Comparison of ENCODE assay signal across 28 cellular contexts in the genomic region with DNA sequence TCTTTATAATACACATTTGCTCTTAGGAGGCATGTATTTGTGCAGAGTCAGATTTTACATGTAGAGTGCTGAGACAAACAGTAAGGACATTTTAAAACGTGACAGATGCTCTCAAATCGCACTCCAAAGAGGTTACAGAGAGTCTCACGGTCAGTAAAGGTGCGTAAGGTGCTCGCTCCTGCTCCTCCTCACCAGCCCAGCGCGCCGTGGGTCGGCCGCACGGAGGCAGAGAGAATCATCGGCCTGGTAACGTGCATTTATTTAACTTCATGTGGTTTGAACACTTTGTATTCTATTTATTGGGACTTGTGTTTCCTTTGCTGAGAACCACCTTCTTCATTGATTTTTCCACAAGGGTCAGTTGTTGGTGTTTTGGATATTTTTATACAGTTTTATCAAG.
"Had no signal": no experiment of that assay in that cellular context is flagged by ENCODE, and none has a peak within 500 bp of the region (broad histone marks: within the 10 kb centered on the region; RNA-seq: fewer than 3 reads in every experiment).

No MANE protein-coding gene starts in this region.

- H3K4me1 Mint-ChIP-seq: activated CD4-positive, alpha-beta T cell treated with anti-CD3 and anti-CD28 coated beads, Interleukin-2, amount 10 ng/mL, durations not matched to agents 24 days and 14 days; activated naive CD4-positive, alpha-beta T cell treated with anti-CD3 and anti-CD28 coated beads, Interleukin-2, amount 10 ng/mL, durations not matched to agents 7 days and 5 days; activated naive CD8-positive, alpha-beta T cell treated with anti-CD3 and anti-CD28 coated beads, Interleukin-2, amount 50 U/mL, for 24 hours had no signal

- ATAC-seq: activated naive CD8-positive, alpha-beta T cell treated with anti-CD3 and anti-CD28 coated beads, Interleukin-2, amount 50 U/mL, for 24 hours; K562; PC-3 had no signal

- H3K27ac Mint-ChIP-seq: activated CD4-positive, alpha-beta T cell treated with anti-CD3 and anti-CD28 coated beads, Interleukin-2, amount 10 ng/mL, durations not matched to agents 24 days and 14 days; activated naive CD4-positive, alpha-beta T cell treated with anti-CD3 and anti-CD28 coated beads, Interleukin-2, amount 10 ng/mL, durations not matched to agents 7 days and 5 days; activated naive CD8-positive, alpha-beta T cell; activated naive CD8-positive, alpha-beta T cell treated with anti-CD3 and anti-CD28 coated beads, Interleukin-2, amount 50 U/mL, for 24 hours; activated T-cell treated with anti-CD3 and anti-CD28 coated beads, Interleukin-2, amount 50 U/mL, for 24 hours; activated T-helper 2 cell treated with anti-CD3 and anti-CD28 coated beads, Interferon-gamma antibody, Interleukin-2, Interleukin-4, amounts not matched to agents 10 μg/mL and 5 μg/mL and 100 μg/mL, durations not matched to agents 14 hours and 24 hours and 36 hours; T-helper 1 cell treated with Interleukin-12 subunit alpha and Interleukin-12 subunit beta and Interleukin-4 antibody, amounts not matched to agents 30 μg/mL and 1 μg/mL, for 36 hours; T-helper 2 cell treated with Interferon-gamma antibody and Interleukin-4, amounts not matched to agents 5 μg/mL and 100 μg/mL, for 36 hours had no signal

- H3K27me3 Mint-ChIP-seq: activated CD4-positive, alpha-beta T cell treated with anti-CD3 and anti-CD28 coated beads, Interleukin-2, amount 10 ng/mL, durations not matched to agents 24 days and 14 days had no signal

- H3K9me3 Mint-ChIP-seq: activated CD4-positive, alpha-beta T cell treated with anti-CD3 and anti-CD28 coated beads, Interleukin-2, amount 10 ng/mL, durations not matched to agents 24 days and 14 days; activated naive CD4-positive, alpha-beta T cell treated with anti-CD3 and anti-CD28 coated beads, Interleukin-2, amount 10 ng/mL, durations not matched to agents 7 days and 5 days; activated naive CD8-positive, alpha-beta T cell treated with anti-CD3 and anti-CD28 coated beads, Interleukin-2, amount 50 U/mL, for 24 hours; activated T-cell treated with anti-CD3 and anti-CD28 coated beads, Interleukin-2, amount 50 U/mL, for 24 hours; activated T-helper 2 cell treated with anti-CD3 and anti-CD28 coated beads, Interferon-gamma antibody, Interleukin-2, Interleukin-4, amounts not matched to agents 10 μg/mL and 5 μg/mL and 100 μg/mL, durations not matched to agents 14 hours and 24 hours and 36 hours; T-helper 1 cell treated with Interleukin-12 subunit alpha and Interleukin-12 subunit beta and Interleukin-4 antibody, amounts not matched to agents 30 μg/mL and 1 μg/mL, for 36 hours; T-helper 2 cell treated with Interferon-gamma antibody and Interleukin-4, amounts not matched to agents 5 μg/mL and 100 μg/mL, for 36 hours had no signal

- DNase-seq: activated CD4-positive, alpha-beta T cell treated with anti-CD3 and anti-CD28 coated beads, Interleukin-2, amount 10 ng/mL, durations not matched to agents 24 days and 14 days; activated CD4-positive, alpha-beta T cell treated with anti-CD3 and anti-CD28 coated beads, Interleukin-2, amount 50 U/mL, for 4 hours; activated naive CD4-positive, alpha-beta T cell treated with anti-CD3 and anti-CD28 coated beads, Interleukin-2, amount 10 ng/mL, durations not matched to agents 7 days and 5 days; activated naive CD8-positive, alpha-beta T cell treated with anti-CD3 and anti-CD28 coated beads, Interleukin-2, amount 50 U/mL, for 24 hours; activated T-cell treated with anti-CD3 and anti-CD28 coated beads, Interleukin-2, amount 50 U/mL, for 24 hours; anterior cingulate cortex; central memory CD4-positive, alpha-beta T cell; IMR-90; NCI-H1092 treated with DMSO at 0.1 percent for 48 hours; NCI-H1417; NCI-H146; NCI-H187; NCI-H2029 treated with DMSO at 0.1 percent for 48 hours; NCI-H2107; NCI-H226; NCI-H446 treated with DMSO at 0.1 percent for 48 hours; NCI-H69; NK-92 treated with Interleukin-12 subunit alpha and Interleukin-12 subunit beta, amount 100 ng/mL, for 24 hours; PC-3; Peyer's patch; RPMI8226; SK-N-SH had no signal

- H3K36me3 Mint-ChIP-seq: activated naive CD4-positive, alpha-beta T cell treated with anti-CD3 and anti-CD28 coated beads, Interleukin-2, amount 10 ng/mL, durations not matched to agents 7 days and 5 days; activated naive CD8-positive, alpha-beta T cell; brain had no signal

- H3K4me3 Mint-ChIP-seq: activated CD4-positive, alpha-beta T cell treated with anti-CD3 and anti-CD28 coated beads, Interleukin-2, amount 10 ng/mL, durations not matched to agents 24 days and 14 days; activated naive CD4-positive, alpha-beta T cell treated with anti-CD3 and anti-CD28 coated beads, Interleukin-2, amount 10 ng/mL, durations not matched to agents 7 days and 5 days; activated naive CD8-positive, alpha-beta T cell; activated naive CD8-positive, alpha-beta T cell treated with anti-CD3 and anti-CD28 coated beads, Interleukin-2, amount 50 U/mL, for 24 hours; activated T-cell treated with anti-CD3 and anti-CD28 coated beads, Interleukin-2, amount 50 U/mL, for 24 hours; brain; T-helper 1 cell treated with Interleukin-12 subunit alpha and Interleukin-12 subunit beta and Interleukin-4 antibody, amounts not matched to agents 30 μg/mL and 1 μg/mL, for 36 hours; T-helper 2 cell treated with Interferon-gamma antibody and Interleukin-4, amounts not matched to agents 5 μg/mL and 100 μg/mL, for 36 hours had no signal
